ENCODE assay signal across 1 cellular context in the genomic region with DNA sequence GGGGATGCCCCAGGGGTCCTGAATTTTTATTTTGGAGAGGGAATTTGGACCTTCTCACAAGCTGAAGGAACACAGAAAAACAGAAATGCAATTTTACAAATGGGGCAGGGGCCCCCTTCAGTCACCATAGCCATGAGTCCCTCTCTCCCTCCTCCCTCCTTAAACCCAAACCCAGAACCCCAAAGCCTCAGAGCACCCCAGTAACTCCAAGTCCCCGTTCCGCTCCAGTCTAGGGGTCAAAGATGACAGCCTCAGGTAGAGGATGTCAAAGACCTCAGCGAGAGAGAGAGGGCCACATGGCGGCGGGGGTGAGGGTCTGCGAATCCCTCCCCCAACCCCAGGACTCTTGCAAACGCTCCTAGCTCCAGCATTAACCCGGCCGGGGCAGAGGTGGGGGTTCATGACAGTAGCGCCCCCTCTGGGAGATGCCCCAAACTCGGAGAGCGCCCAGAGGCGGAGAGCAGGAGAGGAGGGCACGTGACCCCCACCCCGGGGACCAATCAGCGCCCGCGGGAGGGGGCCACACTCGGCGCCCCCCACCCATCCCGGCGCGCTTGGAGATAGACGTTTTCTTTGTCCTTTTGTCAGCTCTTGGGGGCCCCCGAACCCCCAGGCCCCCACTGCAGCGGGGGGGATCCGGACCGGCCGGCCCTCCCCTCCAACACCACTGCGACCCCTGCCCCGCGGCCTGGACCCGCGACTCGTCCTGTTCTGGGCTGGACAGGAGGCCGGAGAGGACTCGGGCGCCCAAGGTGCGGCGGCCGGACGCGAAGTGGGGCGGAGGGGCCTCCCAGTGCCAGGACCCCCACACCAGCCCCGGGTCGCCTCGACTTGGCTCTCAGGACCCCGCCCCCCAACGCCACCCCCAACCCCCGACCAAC.
A peak's percentile ranks its signal among the peaks of the same experiment; 100 is the strongest.
TF ChIP-seq lines count a peak whose summit lies in the region.

No MANE protein-coding gene starts in this region.

TF ChIP-seq in HepG2, 621 proteins besides CTCF, POLR2A, EP300 and RAD21 (continued from another document and continues in another):
- no peak for TF ChIP-seq ZNF816 (CRISPR knock-in tag; IDR thresholded peaks at IDR 0.05; ENCODE audit: borderline replicate concordance)
- 0 out of 2 replicates have a peak, but pooled peaks have one; percentile 43 for TF ChIP-seq AHR (CRISPR knock-in tag; IDR thresholded peaks at IDR 0.05)
- no peak for TF ChIP-seq ZNF564 (CRISPR knock-in tag; IDR thresholded peaks at IDR 0.05)
- TF ChIP-seq ZKSCAN1 (IDR thresholded peaks at IDR 0.05; ENCODE audit: low read length): no peak
- 0 out of 2 replicates have a peak, but pooled peaks have one; percentile 14 for TF ChIP-seq IRF2 (CRISPR knock-in tag; IDR thresholded peaks at IDR 0.05)
- TF ChIP-seq ZNF292 (CRISPR knock-in tag; IDR thresholded peaks at IDR 0.05; ENCODE audit: borderline replicate concordance, low read depth): no peak
- no peak for TF ChIP-seq ZNF484 (CRISPR knock-in tag; IDR thresholded peaks at IDR 0.05; ENCODE audit: borderline replicate concordance, low read depth)
- TF ChIP-seq, protein P1, sequence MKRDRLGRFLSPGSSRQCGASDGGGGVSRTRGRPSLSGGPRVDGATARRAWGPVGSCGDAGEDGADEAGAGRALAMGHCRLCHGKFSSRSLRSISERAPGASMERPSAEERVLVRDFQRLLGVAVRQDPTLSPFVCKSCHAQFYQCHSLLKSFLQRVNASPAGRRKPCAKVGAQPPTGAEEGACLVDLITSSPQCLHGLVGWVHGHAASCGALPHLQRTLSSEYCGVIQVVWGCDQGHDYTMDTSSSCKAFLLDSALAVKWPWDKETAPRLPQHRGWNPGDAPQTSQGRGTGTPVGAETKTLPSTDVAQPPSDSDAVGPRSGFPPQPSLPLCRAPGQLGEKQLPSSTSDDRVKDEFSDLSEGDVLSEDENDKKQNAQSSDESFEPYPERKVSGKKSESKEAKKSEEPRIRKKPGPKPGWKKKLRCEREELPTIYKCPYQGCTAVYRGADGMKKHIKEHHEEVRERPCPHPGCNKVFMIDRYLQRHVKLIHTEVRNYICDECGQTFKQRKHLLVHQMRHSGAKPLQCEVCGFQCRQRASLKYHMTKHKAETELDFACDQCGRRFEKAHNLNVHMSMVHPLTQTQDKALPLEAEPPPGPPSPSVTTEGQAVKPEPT (CRISPR knock-in tag; IDR thresholded peaks at IDR 0.05; ENCODE audit: low read depth): no peak
- peak; percentile 28; the same call in 1 of the 2 replicates for TF ChIP-seq KDM2A (CRISPR knock-in tag; IDR thresholded peaks at IDR 0.05; ENCODE audit: borderline replicate concordance, low read depth)
- no peak for TF ChIP-seq DNMT3B (CRISPR knock-in tag; conservative IDR thresholded peaks at IDR 0.05)
- TF ChIP-seq SATB2 (CRISPR knock-in tag; IDR thresholded peaks at IDR 0.05): no peak
- TF ChIP-seq, protein P2, sequence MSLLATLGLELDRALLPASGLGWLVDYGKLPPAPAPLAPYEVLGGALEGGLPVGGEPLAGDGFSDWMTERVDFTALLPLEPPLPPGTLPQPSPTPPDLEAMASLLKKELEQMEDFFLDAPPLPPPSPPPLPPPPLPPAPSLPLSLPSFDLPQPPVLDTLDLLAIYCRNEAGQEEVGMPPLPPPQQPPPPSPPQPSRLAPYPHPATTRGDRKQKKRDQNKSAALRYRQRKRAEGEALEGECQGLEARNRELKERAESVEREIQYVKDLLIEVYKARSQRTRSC (CRISPR knock-in tag; IDR thresholded peaks at IDR 0.05; ENCODE audit: low read depth): no peak
- TF ChIP-seq ZNF562 (CRISPR knock-in tag; IDR thresholded peaks at IDR 0.05; ENCODE audit: borderline replicate concordance): no peak
- TF ChIP-seq ZBTB1 (CRISPR knock-in tag; IDR thresholded peaks at IDR 0.05; ENCODE audit: borderline replicate concordance): no peak
- TF ChIP-seq, protein P3, sequence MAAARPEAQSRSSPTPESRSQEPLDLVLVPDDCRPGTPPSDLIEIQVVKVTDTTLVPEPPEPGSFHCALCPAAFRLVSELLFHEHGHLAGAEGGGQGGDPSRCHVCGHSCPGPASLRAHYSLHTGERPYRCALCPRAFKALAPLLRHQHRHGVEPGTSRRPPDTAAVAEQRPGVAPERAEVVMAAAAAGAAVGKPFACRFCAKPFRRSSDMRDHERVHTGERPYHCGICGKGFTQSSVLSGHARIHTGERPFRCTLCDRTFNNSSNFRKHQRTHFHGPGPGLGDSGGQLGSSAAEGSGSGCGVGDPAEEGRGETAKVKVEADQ (CRISPR knock-in tag; IDR thresholded peaks at IDR 0.05; ENCODE audit: borderline replicate concordance): 0 out of 2 replicates have a peak, but pooled peaks have one; percentile 33
- no peak for TF ChIP-seq MAF1 (CRISPR knock-in tag; IDR thresholded peaks at IDR 0.05; ENCODE audit: borderline replicate concordance)
- TF ChIP-seq, protein P4, sequence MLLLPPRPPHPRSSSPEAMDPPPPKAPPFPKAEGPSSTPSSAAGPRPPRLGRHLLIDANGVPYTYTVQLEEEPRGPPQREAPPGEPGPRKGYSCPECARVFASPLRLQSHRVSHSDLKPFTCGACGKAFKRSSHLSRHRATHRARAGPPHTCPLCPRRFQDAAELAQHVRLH (CRISPR knock-in tag; IDR thresholded peaks at IDR 0.05; ENCODE audit: borderline replicate concordance, low read depth): peak; percentile 75; the same call in 1 of the 2 replicates
- 0 out of 2 replicates have a peak, but pooled peaks have one; percentile 43 for TF ChIP-seq HDAC1 (CRISPR knock-in tag; IDR thresholded peaks at IDR 0.05)
- TF ChIP-seq, protein P5, sequence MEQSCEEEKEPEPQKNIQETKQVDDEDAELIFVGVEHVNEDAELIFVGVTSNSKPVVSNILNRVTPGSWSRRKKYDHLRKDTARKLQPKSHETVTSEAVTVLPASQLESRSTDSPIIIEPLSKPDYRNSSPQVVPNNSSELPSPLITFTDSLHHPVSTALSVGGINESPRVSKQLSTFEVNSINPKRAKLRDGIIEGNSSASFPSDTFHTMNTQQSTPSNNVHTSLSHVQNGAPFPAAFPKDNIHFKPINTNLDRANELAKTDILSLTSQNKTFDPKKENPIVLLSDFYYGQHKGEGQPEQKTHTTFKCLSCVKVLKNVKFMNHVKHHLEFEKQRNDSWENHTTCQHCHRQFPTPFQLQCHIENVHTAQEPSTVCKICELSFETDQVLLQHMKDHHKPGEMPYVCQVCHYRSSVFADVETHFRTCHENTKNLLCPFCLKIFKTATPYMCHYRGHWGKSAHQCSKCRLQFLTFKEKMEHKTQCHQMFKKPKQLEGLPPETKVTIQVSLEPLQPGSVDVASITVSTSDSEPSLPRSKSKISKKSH (CRISPR knock-in tag; IDR thresholded peaks at IDR 0.05; ENCODE audit: borderline replicate concordance): no peak
- no peak for TF ChIP-seq ZNF674 (CRISPR knock-in tag; IDR thresholded peaks at IDR 0.05; ENCODE audit: low read depth)
- TF ChIP-seq, protein P6, sequence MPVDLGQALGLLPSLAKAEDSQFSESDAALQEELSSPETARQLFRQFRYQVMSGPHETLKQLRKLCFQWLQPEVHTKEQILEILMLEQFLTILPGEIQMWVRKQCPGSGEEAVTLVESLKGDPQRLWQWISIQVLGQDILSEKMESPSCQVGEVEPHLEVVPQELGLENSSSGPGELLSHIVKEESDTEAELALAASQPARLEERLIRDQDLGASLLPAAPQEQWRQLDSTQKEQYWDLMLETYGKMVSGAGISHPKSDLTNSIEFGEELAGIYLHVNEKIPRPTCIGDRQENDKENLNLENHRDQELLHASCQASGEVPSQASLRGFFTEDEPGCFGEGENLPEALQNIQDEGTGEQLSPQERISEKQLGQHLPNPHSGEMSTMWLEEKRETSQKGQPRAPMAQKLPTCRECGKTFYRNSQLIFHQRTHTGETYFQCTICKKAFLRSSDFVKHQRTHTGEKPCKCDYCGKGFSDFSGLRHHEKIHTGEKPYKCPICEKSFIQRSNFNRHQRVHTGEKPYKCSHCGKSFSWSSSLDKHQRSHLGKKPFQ (CRISPR knock-in tag; IDR thresholded peaks at IDR 0.05; ENCODE audit: insufficient replicate concordance): no peak
- TF ChIP-seq, protein P7, sequence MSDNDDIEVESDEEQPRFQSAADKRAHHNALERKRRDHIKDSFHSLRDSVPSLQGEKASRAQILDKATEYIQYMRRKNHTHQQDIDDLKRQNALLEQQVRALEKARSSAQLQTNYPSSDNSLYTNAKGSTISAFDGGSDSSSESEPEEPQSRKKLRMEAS (IDR thresholded peaks at IDR 0.05): peak; percentile 26; the same call in 1 of the 2 replicates
- no peak for TF ChIP-seq MED1 (CRISPR knock-in tag; IDR thresholded peaks at IDR 0.05)
- peak; percentile 43; the same call in 1 of the 2 replicates for TF ChIP-seq GFI1 (CRISPR knock-in tag; IDR thresholded peaks at IDR 0.05; ENCODE audit: borderline replicate concordance)
- TF ChIP-seq ISL2 (CRISPR knock-in tag; IDR thresholded peaks at IDR 0.05): peak; percentile 24; the same call in 1 of the 2 replicates
- peak; percentile 33; the same call in 1 of the 2 replicates for TF ChIP-seq ZNF605 (CRISPR knock-in tag; IDR thresholded peaks at IDR 0.05)
- no peak for TF ChIP-seq CBX2 (IDR thresholded peaks at IDR 0.05; ENCODE audit: low read depth, low read length)
- no peak for TF ChIP-seq CBX2 (CRISPR knock-in tag; IDR thresholded peaks at IDR 0.05; ENCODE audit: low read depth)
- TF ChIP-seq, protein P8, sequence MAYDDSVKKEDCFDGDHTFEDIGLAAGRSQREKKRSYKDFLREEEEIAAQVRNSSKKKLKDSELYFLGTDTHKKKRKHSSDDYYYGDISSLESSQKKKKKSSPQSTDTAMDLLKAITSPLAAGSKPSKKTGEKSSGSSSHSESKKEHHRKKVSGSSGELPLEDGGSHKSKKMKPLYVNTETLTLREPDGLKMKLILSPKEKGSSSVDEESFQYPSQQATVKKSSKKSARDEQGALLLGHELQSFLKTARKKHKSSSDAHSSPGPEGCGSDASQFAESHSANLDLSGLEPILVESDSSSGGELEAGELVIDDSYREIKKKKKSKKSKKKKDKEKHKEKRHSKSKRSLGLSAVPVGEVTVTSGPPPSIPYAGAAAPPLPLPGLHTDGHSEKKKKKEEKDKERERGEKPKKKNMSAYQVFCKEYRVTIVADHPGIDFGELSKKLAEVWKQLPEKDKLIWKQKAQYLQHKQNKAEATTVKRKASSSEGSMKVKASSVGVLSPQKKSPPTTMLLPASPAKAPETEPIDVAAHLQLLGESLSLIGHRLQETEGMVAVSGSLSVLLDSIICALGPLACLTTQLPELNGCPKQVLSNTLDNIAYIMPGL (CRISPR knock-in tag; IDR thresholded peaks at IDR 0.05; ENCODE audit: borderline replicate concordance in 1 of 2, low read depth in 1 of 2): peak; percentile 75 to 82; a peak in 3 of 4 replicates
- TF ChIP-seq RFXAP (CRISPR knock-in tag; IDR thresholded peaks at IDR 0.05; ENCODE audit: borderline replicate concordance): no peak
- peak; percentile 80 for TF ChIP-seq BHLHE40 (IDR thresholded peaks at IDR 0.05; ENCODE audit: low read length)
- no peak for TF ChIP-seq ZNF337 (CRISPR knock-in tag; IDR thresholded peaks at IDR 0.05; ENCODE audit: borderline replicate concordance, low read depth)
- no peak for TF ChIP-seq XBP1 (CRISPR knock-in tag; IDR thresholded peaks at IDR 0.05)
- TF ChIP-seq, protein P9, sequence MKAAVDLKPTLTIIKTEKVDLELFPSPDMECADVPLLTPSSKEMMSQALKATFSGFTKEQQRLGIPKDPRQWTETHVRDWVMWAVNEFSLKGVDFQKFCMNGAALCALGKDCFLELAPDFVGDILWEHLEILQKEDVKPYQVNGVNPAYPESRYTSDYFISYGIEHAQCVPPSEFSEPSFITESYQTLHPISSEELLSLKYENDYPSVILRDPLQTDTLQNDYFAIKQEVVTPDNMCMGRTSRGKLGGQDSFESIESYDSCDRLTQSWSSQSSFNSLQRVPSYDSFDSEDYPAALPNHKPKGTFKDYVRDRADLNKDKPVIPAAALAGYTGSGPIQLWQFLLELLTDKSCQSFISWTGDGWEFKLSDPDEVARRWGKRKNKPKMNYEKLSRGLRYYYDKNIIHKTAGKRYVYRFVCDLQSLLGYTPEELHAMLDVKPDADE (CRISPR knock-in tag; IDR thresholded peaks at IDR 0.05): no peak
- TF ChIP-seq ZNF616 (CRISPR knock-in tag; IDR thresholded peaks at IDR 0.05; ENCODE audit: low read depth): no peak
- TF ChIP-seq ZNF720 (CRISPR knock-in tag; IDR thresholded peaks at IDR 0.05): no peak
- TF ChIP-seq, protein P10, sequence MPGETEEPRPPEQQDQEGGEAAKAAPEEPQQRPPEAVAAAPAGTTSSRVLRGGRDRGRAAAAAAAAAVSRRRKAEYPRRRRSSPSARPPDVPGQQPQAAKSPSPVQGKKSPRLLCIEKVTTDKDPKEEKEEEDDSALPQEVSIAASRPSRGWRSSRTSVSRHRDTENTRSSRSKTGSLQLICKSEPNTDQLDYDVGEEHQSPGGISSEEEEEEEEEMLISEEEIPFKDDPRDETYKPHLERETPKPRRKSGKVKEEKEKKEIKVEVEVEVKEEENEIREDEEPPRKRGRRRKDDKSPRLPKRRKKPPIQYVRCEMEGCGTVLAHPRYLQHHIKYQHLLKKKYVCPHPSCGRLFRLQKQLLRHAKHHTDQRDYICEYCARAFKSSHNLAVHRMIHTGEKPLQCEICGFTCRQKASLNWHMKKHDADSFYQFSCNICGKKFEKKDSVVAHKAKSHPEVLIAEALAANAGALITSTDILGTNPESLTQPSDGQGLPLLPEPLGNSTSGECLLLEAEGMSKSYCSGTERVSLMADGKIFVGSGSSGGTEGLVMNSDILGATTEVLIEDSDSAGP (CRISPR knock-in tag; IDR thresholded peaks at IDR 0.05; ENCODE audit: borderline replicate concordance): 0 out of 2 replicates have a peak, but pooled peaks have one; percentile 32
- 0 out of 2 replicates have a peak, but pooled peaks have one; percentile 18 for TF ChIP-seq HOXA5 (CRISPR knock-in tag; IDR thresholded peaks at IDR 0.05)
- TF ChIP-seq MAZ (IDR thresholded peaks at IDR 0.05; ENCODE audit: borderline replicate concordance, low read depth, low read length): peak; percentile 48; the same call in 1 of the 2 replicates
- TF ChIP-seq MAZ (CRISPR knock-in tag; IDR thresholded peaks at IDR 0.05; ENCODE audit: low read depth): no peak; the same call in 1 of the 2 replicates
- peak; percentile 98 for TF ChIP-seq SRSF1 (optimal IDR thresholded peaks at IDR 0.05; ENCODE audit: low read depth, low read length)
- TF ChIP-seq, protein P11, sequence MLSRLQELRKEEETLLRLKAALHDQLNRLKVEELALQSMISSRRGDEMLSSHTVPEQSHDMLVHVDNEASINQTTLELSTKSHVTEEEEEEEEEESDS (CRISPR knock-in tag; IDR thresholded peaks at IDR 0.05; ENCODE audit: borderline replicate concordance): no peak
- TF ChIP-seq TCF7L2 (IDR thresholded peaks at IDR 0.05; ENCODE audit: low read depth, low read length): no peak
- TF ChIP-seq, protein P12, sequence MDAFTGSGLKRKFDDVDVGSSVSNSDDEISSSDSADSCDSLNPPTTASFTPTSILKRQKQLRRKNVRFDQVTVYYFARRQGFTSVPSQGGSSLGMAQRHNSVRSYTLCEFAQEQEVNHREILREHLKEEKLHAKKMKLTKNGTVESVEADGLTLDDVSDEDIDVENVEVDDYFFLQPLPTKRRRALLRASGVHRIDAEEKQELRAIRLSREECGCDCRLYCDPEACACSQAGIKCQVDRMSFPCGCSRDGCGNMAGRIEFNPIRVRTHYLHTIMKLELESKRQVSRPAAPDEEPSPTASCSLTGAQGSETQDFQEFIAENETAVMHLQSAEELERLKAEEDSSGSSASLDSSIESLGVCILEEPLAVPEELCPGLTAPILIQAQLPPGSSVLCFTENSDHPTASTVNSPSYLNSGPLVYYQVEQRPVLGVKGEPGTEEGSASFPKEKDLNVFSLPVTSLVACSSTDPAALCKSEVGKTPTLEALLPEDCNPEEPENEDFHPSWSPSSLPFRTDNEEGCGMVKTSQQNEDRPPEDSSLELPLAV (CRISPR knock-in tag; conservative IDR thresholded peaks at IDR 0.05; ENCODE audit: low read depth): no peak
- no peak for TF ChIP-seq RFXANK (CRISPR knock-in tag; IDR thresholded peaks at IDR 0.05)
- TF ChIP-seq GATAD2A (CRISPR knock-in tag; IDR thresholded peaks at IDR 0.05): no peak; the same call in 1 of the 2 replicates
- TF ChIP-seq NFYC (CRISPR knock-in tag; IDR thresholded peaks at IDR 0.05): peak; percentile 77
- TF ChIP-seq NCOR1 (IDR thresholded peaks at IDR 0.05; ENCODE audit: borderline replicate concordance, low read length): no peak
- peak in 1 of 2 experiments; percentile 46; a peak in 1 of 4 replicates for TF ChIP-seq KLF16 (CRISPR knock-in tag; IDR thresholded peaks at IDR 0.05)
